In the genomic region with DNA sequence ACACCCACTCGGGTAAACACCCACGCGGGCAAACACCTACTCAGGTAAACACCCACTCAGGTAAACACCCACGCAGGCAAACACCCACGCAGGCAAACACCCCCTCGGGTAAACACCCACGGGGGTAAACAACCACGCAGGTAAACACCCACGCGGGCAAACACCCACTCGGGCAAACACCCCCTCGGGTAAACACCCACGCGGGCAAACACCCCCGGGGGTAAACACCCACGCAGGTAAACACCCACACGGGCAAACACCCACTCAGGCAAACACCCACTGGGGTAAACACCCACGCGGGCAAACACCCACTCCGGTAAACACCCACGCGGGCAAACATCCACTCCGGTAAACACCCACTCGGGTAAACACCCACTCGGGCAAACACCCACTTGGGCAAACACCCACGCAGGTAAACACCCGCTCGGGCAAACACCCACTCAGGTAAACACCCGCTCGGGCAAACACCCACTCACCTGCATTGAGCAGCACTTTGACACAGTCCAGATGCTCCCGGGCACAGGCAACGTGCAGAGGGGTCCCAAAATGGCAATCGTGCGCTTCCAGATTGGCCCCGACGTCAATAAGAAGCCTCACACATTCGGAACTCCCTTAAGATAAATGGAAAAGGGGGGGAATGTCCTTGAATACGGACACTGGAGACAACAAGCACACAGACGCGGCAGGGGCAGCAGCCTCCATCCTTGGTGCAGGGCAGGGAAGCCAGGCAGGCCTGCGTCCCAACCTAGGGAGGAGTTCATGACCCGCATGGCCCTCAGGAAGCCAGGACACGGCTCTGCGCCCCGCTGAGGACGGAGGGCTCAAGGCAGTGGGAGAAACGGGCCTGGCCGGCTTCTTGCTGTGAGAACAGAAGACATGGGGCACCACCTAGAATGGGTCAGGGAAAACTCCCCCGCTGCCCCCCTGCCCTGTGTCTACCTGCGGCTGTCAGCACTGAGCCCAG, we compare ENCODE assay signal across 2 cellular contexts.
A peak's percentile ranks its signal among the peaks of the same experiment; 100 is the strongest.
TF ChIP-seq lines count a peak whose summit lies in the region.

No MANE protein-coding gene starts in this region.

TF ChIP-seq in HEK293, 187 proteins besides CTCF, POLR2A, EP300 and RAD21 (continues in another document):
- TF ChIP-seq, protein P1, sequence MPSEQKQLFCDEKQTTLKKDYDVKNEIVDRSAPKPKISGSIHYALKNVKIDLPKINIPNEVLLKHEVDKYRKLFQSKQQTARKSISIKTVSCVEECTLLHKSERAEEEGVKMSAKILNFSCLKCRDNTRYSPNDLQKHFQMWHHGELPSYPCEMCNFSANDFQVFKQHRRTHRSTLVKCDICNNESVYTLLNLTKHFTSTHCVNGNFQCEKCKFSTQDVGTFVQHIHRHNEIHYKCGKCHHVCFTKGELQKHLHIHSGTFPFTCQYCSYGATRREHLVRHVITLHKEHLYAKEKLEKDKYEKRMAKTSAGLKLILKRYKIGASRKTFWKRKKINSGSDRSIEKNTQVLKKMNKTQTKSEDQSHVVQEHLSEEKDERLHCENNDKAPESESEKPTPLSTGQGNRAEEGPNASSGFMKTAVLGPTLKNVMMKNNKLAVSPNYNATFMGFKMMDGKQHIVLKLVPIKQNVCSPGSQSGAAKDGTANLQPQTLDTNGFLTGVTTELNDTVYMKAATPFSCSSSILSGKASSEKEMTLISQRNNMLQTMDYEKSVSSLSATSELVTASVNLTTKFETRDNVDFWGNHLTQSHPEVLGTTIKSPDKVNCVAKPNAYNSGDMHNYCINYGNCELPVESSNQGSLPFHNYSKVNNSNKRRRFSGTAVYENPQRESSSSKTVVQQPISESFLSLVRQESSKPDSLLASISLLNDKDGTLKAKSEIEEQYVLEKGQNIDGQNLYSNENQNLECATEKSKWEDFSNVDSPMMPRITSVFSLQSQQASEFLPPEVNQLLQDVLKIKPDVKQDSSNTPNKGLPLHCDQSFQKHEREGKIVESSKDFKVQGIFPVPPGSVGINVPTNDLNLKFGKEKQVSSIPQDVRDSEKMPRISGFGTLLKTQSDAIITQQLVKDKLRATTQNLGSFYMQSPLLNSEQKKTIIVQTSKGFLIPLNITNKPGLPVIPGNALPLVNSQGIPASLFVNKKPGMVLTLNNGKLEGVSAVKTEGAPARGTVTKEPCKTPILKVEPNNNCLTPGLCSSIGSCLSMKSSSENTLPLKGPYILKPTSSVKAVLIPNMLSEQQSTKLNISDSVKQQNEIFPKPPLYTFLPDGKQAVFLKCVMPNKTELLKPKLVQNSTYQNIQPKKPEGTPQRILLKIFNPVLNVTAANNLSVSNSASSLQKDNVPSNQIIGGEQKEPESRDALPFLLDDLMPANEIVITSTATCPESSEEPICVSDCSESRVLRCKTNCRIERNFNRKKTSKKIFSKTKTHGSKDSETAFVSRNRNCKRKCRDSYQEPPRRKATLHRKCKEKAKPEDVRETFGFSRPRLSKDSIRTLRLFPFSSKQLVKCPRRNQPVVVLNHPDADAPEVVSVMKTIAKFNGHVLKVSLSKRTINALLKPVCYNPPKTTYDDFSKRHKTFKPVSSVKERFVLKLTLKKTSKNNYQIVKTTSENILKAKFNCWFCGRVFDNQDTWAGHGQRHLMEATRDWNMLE (tag by site-specific recombination; conservative IDR thresholded peaks at IDR 0.05; ENCODE audit: low read depth): no peak
- TF ChIP-seq EGR2 (tag by site-specific recombination; IDR thresholded peaks at IDR 0.05; ENCODE audit: low read depth): peak; percentile 81
- no peak for TF ChIP-seq ZNF843 (tag by site-specific recombination; IDR thresholded peaks at IDR 0.05)
- no peak for TF ChIP-seq ZNF341 (tag by site-specific recombination; IDR thresholded peaks at IDR 0.05; ENCODE audit: low read depth)
- no peak for TF ChIP-seq ZNF76 (tag by site-specific recombination; IDR thresholded peaks at IDR 0.05; ENCODE audit: borderline replicate concordance, low read depth)
- no peak for TF ChIP-seq ZNF660 (tag by site-specific recombination; IDR thresholded peaks at IDR 0.05)
- no peak for TF ChIP-seq ZNF580 (tag by site-specific recombination; IDR thresholded peaks at IDR 0.05)
- TF ChIP-seq ZFHX2 (tag by site-specific recombination; conservative IDR thresholded peaks at IDR 0.05): peak; percentile 47
- no peak for TF ChIP-seq ZNF501 (tag by site-specific recombination; IDR thresholded peaks at IDR 0.05)
- TF ChIP-seq ELK4 (IDR thresholded peaks at IDR 0.05; ENCODE audit: borderline replicate concordance, low read depth, low read length): no peak
- no peak for TF ChIP-seq ZNF510 (tag by site-specific recombination; IDR thresholded peaks at IDR 0.05; ENCODE audit: insufficient replicate concordance)
- TF ChIP-seq ZBTB11 (tag by site-specific recombination; conservative IDR thresholded peaks at IDR 0.05; ENCODE audit: low read depth): no peak
- TF ChIP-seq SALL2 (tag by site-specific recombination; IDR thresholded peaks at IDR 0.05; ENCODE audit: borderline replicate concordance): no peak

TF ChIP-seq in GM12878, 131 proteins besides CTCF, POLR2A, EP300 and RAD21:
- no peak for TF ChIP-seq KLF5 (IDR thresholded peaks at IDR 0.05; ENCODE audit: partially characterized antibody)
- peak in 1 of 2 experiments; percentile 4; a peak in 1 of 3 replicates for TF ChIP-seq EGR1 (IDR thresholded peaks at IDR 0.05; ENCODE audit: borderline replicate concordance in 1 of 2, low read depth in 2 of 2, low read length in 2 of 2)
- no peak for TF ChIP-seq IRF3 (IDR thresholded peaks at IDR 0.05)
- TF ChIP-seq ATF3 (IDR thresholded peaks at IDR 0.05; ENCODE audit: borderline replicate concordance, extremely low read depth, low read depth, low read length): no peak
